ENCODE assay signal across 18 cellular contexts in the genomic region with DNA sequence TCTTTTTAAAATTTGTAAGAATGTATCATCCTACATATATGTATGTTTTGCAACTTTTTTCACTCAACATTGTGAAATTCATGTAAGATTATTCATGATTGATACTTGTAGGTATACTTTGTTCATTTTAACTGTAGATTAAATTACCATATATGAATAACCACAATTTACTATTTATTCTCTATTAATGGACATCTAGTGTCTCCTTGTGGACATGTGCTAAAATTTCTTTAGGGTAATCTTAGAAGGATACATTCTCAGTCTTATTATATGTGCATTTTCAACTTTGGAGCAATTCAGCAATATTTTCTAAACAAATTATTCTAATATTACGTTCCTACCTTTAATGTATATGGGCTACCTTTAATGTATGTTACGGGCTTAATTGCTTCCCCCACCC.
DNase-seq lines count a peak whose midpoint lies in the region; ATAC-seq and TF ChIP-seq lines count a peak whose summit lies in the region.
"Had no signal": no experiment of that assay in that cellular context is flagged by ENCODE, and none has a peak within 500 bp of the region (broad histone marks: within the 10 kb centered on the region; RNA-seq: fewer than 3 reads in every experiment).

No MANE protein-coding gene starts in this region.

- H3K9me3 Mint-ChIP-seq in stimulated activated effector memory CD8-positive, alpha-beta T cell treated with anti-CD3 and anti-CD28 coated beads, Interleukin-12 subunit alpha, Interleukin-12 subunit beta, amount 100 ng/mL, for 72 hours, result no peaks in the 10 kb centered on the region
- H3K9me3 Mint-ChIP-seq: activated CD4-positive, alpha-beta memory T cell treated with anti-CD3 and anti-CD28 coated beads for 36 hours; activated T-helper 2 cell treated with anti-CD3 and anti-CD28 coated beads, Interferon-gamma antibody, Interleukin-2, Interleukin-4, amounts not matched to agents 10 μg/mL and 5 μg/mL and 100 μg/mL, durations not matched to agents 14 hours and 24 hours and 36 hours; nephron progenitor cell; stimulated activated naive CD8-positive, alpha-beta T cell treated with anti-CD3 and anti-CD28 coated beads, Interleukin-15, amount 100 ng/mL, for 72 hours had no signal

- H3K4me1 Mint-ChIP-seq in stimulated activated effector memory CD8-positive, alpha-beta T cell treated with anti-CD3 and anti-CD28 coated beads, Interleukin-12 subunit alpha, Interleukin-12 subunit beta, amount 100 ng/mL, for 72 hours, result no peaks in the 10 kb centered on the region
- H3K4me1 Mint-ChIP-seq: nephron progenitor cell had no signal

- TF ChIP-seq CTCF in A673 (conservative IDR thresholded peaks at IDR 0.05; ENCODE audit: low read depth, low read length) (0 out of 2 replicates have a peak, but pooled peaks have one; percentile 24), GM12872 (IDR thresholded peaks at IDR 0.05; ENCODE audit: insufficient read depth, low read depth, low read length) (peak; percentile 23; the same call in 1 of the 3 replicates), PC-3 (conservative IDR thresholded peaks at IDR 0.05; ENCODE audit: low read depth, low read length) (peak; percentile 76), fibroblast of mammary gland (conservative IDR thresholded peaks at IDR 0.05; ENCODE audit: control insufficient read depth, insufficient read depth, low read depth, low read length) (peak; percentile 19)

- H3K4me3 Mint-ChIP-seq in stimulated activated effector memory CD8-positive, alpha-beta T cell treated with anti-CD3 and anti-CD28 coated beads, Interleukin-12 subunit alpha, Interleukin-12 subunit beta, amount 100 ng/mL, for 72 hours, result no peak overlapping the region
- H3K4me3 Mint-ChIP-seq: activated CD4-positive, alpha-beta memory T cell treated with anti-CD3 and anti-CD28 coated beads for 36 hours; nephron progenitor cell; stimulated activated naive CD8-positive, alpha-beta T cell treated with anti-CD3 and anti-CD28 coated beads, Interleukin-15, amount 100 ng/mL, for 72 hours had no signal

- H3K9me2 ChIP-seq in PC-3 (replicated peaks; ENCODE audit: low read length), result no peaks in the 10 kb centered on the region

- intact Hi-C loops in A673 (cut with micrococcal nuclease; ENCODE audit: unreplicated experiment), result no loop called here
- intact Hi-C loops in PC-3 (cut with micrococcal nuclease), result loop anchor here (1.0 to 5.0 kb wide), 3 partner anchors 190 to 441 kb away; no protein-coding TSS in a partner anchor

- H2AFZ ChIP-seq in PC-3 (ENCODE audit: low read length), result no peak overlapping the region

- no peaks in the 10 kb centered on the region for H3K4me1 ChIP-seq in A673 (ENCODE audit: insufficient read depth, low read length, poor library complexity, severe bottlenecking)
- peaks cover 4% of the 10 kb centered on the region; the same call in 1 of the 2 replicates for H3K4me1 ChIP-seq in PC-3 (ENCODE audit: insufficient read depth, low read length)
- H3K4me1 ChIP-seq: BLaER1 treated with 17β-estradiol and CSF1 and Interleukin-3, amounts not matched to agents 10 nM and 100 nM had no signal

- H3K36me3 Mint-ChIP-seq in stimulated activated effector memory CD8-positive, alpha-beta T cell treated with anti-CD3 and anti-CD28 coated beads, Interleukin-12 subunit alpha, Interleukin-12 subunit beta, amount 100 ng/mL, for 72 hours, result no peaks in the 10 kb centered on the region

- H3K27ac ChIP-seq in A673 (ENCODE audit: low read depth, low read length, poor library complexity, severe bottlenecking) (no peak overlapping the region), PC-3 (ENCODE audit: low read length) (no peak overlapping the region)
- H3K27ac ChIP-seq: BLaER1 treated with 17β-estradiol and CSF1 and Interleukin-3, amounts not matched to agents 10 nM and 100 nM had no signal

- H3K4me3 ChIP-seq in A673 (ENCODE audit: low read depth, low read length, poor library complexity, severe bottlenecking), result no peak overlapping the region
- H3K4me3 ChIP-seq in PC-3 (ENCODE audit: low read length), result no peak overlapping the region
- H3K4me3 ChIP-seq in fibroblast of mammary gland (ENCODE audit: control insufficient read depth, low read depth, low read length), result no peak overlapping the region
- H3K4me3 ChIP-seq: BLaER1 treated with 17β-estradiol and CSF1 and Interleukin-3, amounts not matched to agents 10 nM and 100 nM had no signal

- peak; percentile 74 for ATAC-seq in PC-3
- no peak for ATAC-seq in GM21360 (IDR thresholded peaks at IDR 0.05; ENCODE audit: unreplicated experiment)
- ATAC-seq in GM21528 (IDR thresholded peaks at IDR 0.05; ENCODE audit: low FRiP score, unreplicated experiment), result no peak
- no peak for ATAC-seq in stimulated activated effector memory CD8-positive, alpha-beta T cell treated with anti-CD3 and anti-CD28 coated beads, Interleukin-12 subunit alpha, Interleukin-12 subunit beta, amount 100 ng/mL, for 72 hours
- ATAC-seq: left lobe of liver; sciatic nerve; stimulated activated naive CD8-positive, alpha-beta T cell treated with anti-CD3 and anti-CD28 coated beads, Interleukin-15, amount 100 ng/mL, for 72 hours had no signal

- no peak overlapping the region for H3K4me2 ChIP-seq in PC-3 (ENCODE audit: low read length)
- H3K4me2 ChIP-seq: BLaER1 treated with 17β-estradiol and CSF1 and Interleukin-3, amounts not matched to agents 10 nM and 100 nM had no signal

- no peaks in the 10 kb centered on the region for H3F3A ChIP-seq in PC-3 (ENCODE audit: low read length, unreplicated experiment)

- H4K20me1 ChIP-seq in PC-3 (ENCODE audit: low read length), result peaks cover 7% of the 10 kb centered on the region; the same call in 1 of the 2 replicates
- H4K20me1 ChIP-seq: BLaER1 treated with 17β-estradiol and CSF1 and Interleukin-3, amounts not matched to agents 10 nM and 100 nM had no signal

- CTCF ChIA-PET in A673 (lab: Charles Lee), result no interaction called here
- CTCF ChIA-PET in PC-3 (lab: Charles Lee), result no interaction called here

- DNase-seq in A673 (ENCODE audit: low spot score) (no peak), PC-3 (peak; percentile 35), fibroblast of mammary gland (ENCODE audit: low read depth) (no peak), UCSD-AML1 (lab: John Stamatoyannopoulos, UW; ENCODE audit: unreplicated experiment) (no peak)
- no peak for DNase-seq in stimulated activated effector memory CD8-positive, alpha-beta T cell treated with anti-CD3 and anti-CD28 coated beads, Interleukin-12 subunit alpha, Interleukin-12 subunit beta, amount 100 ng/mL, for 72 hours (ENCODE audit: low spot score in 2 of 2)
- DNase-seq: activated CD4-positive, alpha-beta memory T cell treated with anti-CD3 and anti-CD28 coated beads for 36 hours; effector memory CD4-positive, alpha-beta T cell; Kasumi-1; NCI-H2081 treated with DMSO at 0.1 percent for 48 hours; nephron progenitor cell; stimulated activated naive CD8-positive, alpha-beta T cell treated with anti-CD3 and anti-CD28 coated beads, Interleukin-15, amount 100 ng/mL, for 72 hours had no signal

- POLR2A ChIA-PET in A673 (lab: Charles Lee; ENCODE audit: low non-redundant PET) (no interaction called here), PC-3 (lab: Charles Lee; ENCODE audit: unreplicated experiment) (no interaction called here)

- no peaks in the 10 kb centered on the region for H3K36me3 ChIP-seq in A673 (ENCODE audit: insufficient read depth, low read length, poor library complexity, severe bottlenecking)
- no peaks in the 10 kb centered on the region for H3K36me3 ChIP-seq in PC-3 (ENCODE audit: low read depth, low read length)

- H3K79me2 ChIP-seq in PC-3 (ENCODE audit: low read length), result peaks cover 83% of the 10 kb centered on the region

- no peaks in the 10 kb centered on the region for H3K9me3 ChIP-seq in A673 (ENCODE audit: low read depth, low read length, poor library complexity, severe bottlenecking)
- no peaks in the 10 kb centered on the region for H3K9me3 ChIP-seq in PC-3 (ENCODE audit: low read length)

- H3K27me3 ChIP-seq in A673 (replicated peaks; ENCODE audit: insufficient read depth, low read depth, low read length, poor library complexity), result no peaks in the 10 kb centered on the region
- H3K27me3 ChIP-seq in PC-3 (ENCODE audit: low read length), result no peaks in the 10 kb centered on the region
- H3K27me3 ChIP-seq: BLaER1 treated with 17β-estradiol and CSF1 and Interleukin-3, amounts not matched to agents 10 nM and 100 nM had no signal

- BruUV-seq in A673 (replicated peaks; lab: Mats Ljungman, UMichigan), result no TSS peak
- BruUV-seq in PC-3 (replicated peaks; lab: Mats Ljungman, UMichigan), result no TSS peak

- no peak overlapping the region for H3K9ac ChIP-seq in PC-3 (ENCODE audit: low read length)
- H3K9ac ChIP-seq: BLaER1 treated with 17β-estradiol and CSF1 and Interleukin-3, amounts not matched to agents 10 nM and 100 nM had no signal

- H3K27ac Mint-ChIP-seq in stimulated activated effector memory CD8-positive, alpha-beta T cell treated with anti-CD3 and anti-CD28 coated beads, Interleukin-12 subunit alpha, Interleukin-12 subunit beta, amount 100 ng/mL, for 72 hours, result no peak overlapping the region
- H3K27ac Mint-ChIP-seq: activated CD4-positive, alpha-beta memory T cell treated with anti-CD3 and anti-CD28 coated beads for 36 hours; activated T-helper 2 cell treated with anti-CD3 and anti-CD28 coated beads, Interferon-gamma antibody, Interleukin-2, Interleukin-4, amounts not matched to agents 10 μg/mL and 5 μg/mL and 100 μg/mL, durations not matched to agents 14 hours and 24 hours and 36 hours; nephron progenitor cell; stimulated activated naive CD8-positive, alpha-beta T cell treated with anti-CD3 and anti-CD28 coated beads, Interleukin-15, amount 100 ng/mL, for 72 hours had no signal

Comparison
In these comparisons a context has a peak if more than half of its experiments do, and no peak if none do; other contexts are left out.
1. CTCF ChIP-seq: peak in every context shown above with its lines; median percentile 76 in PC-3; 24 in A673; 23 in GM12872; 19 in fibroblast of mammary gland.